In genomic region chr14:63869940-63870752, GRCh38 we compare ENCODE assay signal across 8 cellular contexts. TPM values are rescaled to one million over a fixed set of nuclear protein-coding genes. Genes with fewer than 3 reads are reported as not detected.
A peak's percentile ranks its signal among the peaks of the same experiment; 100 is the strongest.
DNase-seq lines count a peak whose midpoint lies in the region; ATAC-seq and TF ChIP-seq lines count a peak whose summit lies in the region.
"Not testable (repeated sequence)": the region's sequence is repeated elsewhere in the genome, so short reads cannot be mapped to it uniquely, and the experiment has no call there.

No MANE protein-coding gene starts in this region.

- not testable (repeated sequence) for H3K4me3 ChIP-seq in epithelial cell of esophagus (ENCODE audit: low read length); psoas muscle

- CTCF ChIA-PET in CD4-positive, alpha-beta T cell (lab: Charles Lee): not testable (repeated sequence)
- CTCF ChIA-PET in activated CD8-positive, alpha-beta T cell treated with anti-CD3 and anti-CD28 coated beads, Interleukin-2, amount 10 ng/mL, durations not matched to agents 7 days and 5 days (lab: Charles Lee): interaction anchor here (1.5 kb wide), 1 partner anchor 71 kb away, joined by 4 read pairs; no protein-coding TSS in a partner anchor

- intact Hi-C loops in CD4-positive, alpha-beta T cell (cut with DNase I, micrococcal nuclease): loop anchor here in 1 of 2 experiments (5.0 kb wide), 1 partner anchor 37 kb away; no protein-coding TSS in a partner anchor
- intact Hi-C loops in psoas muscle (cut with DNase I): not testable (repeated sequence)

- 84 to 97% (median 91%) methylated on average over 1 of the region's 2 CpGs for WGBS in psoas muscle, 3 donors

- H3K4me3 Mint-ChIP-seq in CD4-positive, alpha-beta T cell: peak overlapping the region; percentile 83
- H3K4me3 Mint-ChIP-seq in activated CD8-positive, alpha-beta T cell treated with anti-CD3 and anti-CD28 coated beads, Interleukin-2, amount 10 ng/mL, durations not matched to agents 7 days and 5 days: peak overlapping the region; percentile 68

- not testable (repeated sequence) for H3K27me3 Mint-ChIP-seq in CD4-positive, alpha-beta T cell; activated CD8-positive, alpha-beta T cell treated with anti-CD3 and anti-CD28 coated beads, Interleukin-2, amount 10 ng/mL, durations not matched to agents 7 days and 5 days (ENCODE audit: low read depth)

- TF ChIP-seq CTCF in CD4-positive, alpha-beta T cell (IDR thresholded peaks at IDR 0.05); epithelial cell of esophagus (IDR thresholded peaks at IDR 0.05; ENCODE audit: insufficient read depth, low read depth, low read length, missing control alignments); psoas muscle (IDR thresholded peaks at IDR 0.05): not testable (repeated sequence)

- H3K9me3 Mint-ChIP-seq in CD4-positive, alpha-beta T cell; activated CD8-positive, alpha-beta T cell treated with anti-CD3 and anti-CD28 coated beads, Interleukin-2, amount 10 ng/mL, durations not matched to agents 7 days and 5 days (ENCODE audit: insufficient read depth): not testable (repeated sequence)

- peaks cover 70% of the 10 kb centered on the region for H3K4me1 Mint-ChIP-seq in CD4-positive, alpha-beta T cell (ENCODE audit: low read depth)
- H3K4me1 Mint-ChIP-seq in activated CD8-positive, alpha-beta T cell treated with anti-CD3 and anti-CD28 coated beads, Interleukin-2, amount 10 ng/mL, durations not matched to agents 7 days and 5 days (ENCODE audit: low read depth): peaks cover 71% of the 10 kb centered on the region

- POLR2A ChIA-PET in CD4-positive, alpha-beta T cell (lab: Charles Lee): interaction anchor here (0.8 to 11.4 kb wide), 8 partner anchors 8 to 327 kb away, joined by 3 to 136 read pairs (median 4); partner anchors contain the start of genes PPP2R5E and SYNE2
- POLR2A ChIA-PET in activated CD8-positive, alpha-beta T cell treated with anti-CD3 and anti-CD28 coated beads, Interleukin-2, amount 10 ng/mL, durations not matched to agents 7 days and 5 days (lab: Charles Lee): interaction anchor here (1.5 kb wide), 1 partner anchor 17 kb away, joined by 3 read pairs; no protein-coding TSS in a partner anchor

- not testable (repeated sequence) for H3K36me3 Mint-ChIP-seq in CD4-positive, alpha-beta T cell (ENCODE audit: low read depth)
- H3K36me3 Mint-ChIP-seq in activated CD8-positive, alpha-beta T cell treated with anti-CD3 and anti-CD28 coated beads, Interleukin-2, amount 10 ng/mL, durations not matched to agents 7 days and 5 days (ENCODE audit: low read depth): peaks cover 45% of the 10 kb centered on the region

- not testable (repeated sequence) for H3K9me3 ChIP-seq in CD4-positive, alpha-beta T cell (ENCODE audit: control insufficient read depth, low read length); psoas muscle

- H3K27ac ChIP-seq in CD4-positive, alpha-beta T cell (ENCODE audit: low read depth, low read length): peak overlapping the region; percentile 25
- H3K27ac ChIP-seq in psoas muscle: not testable (repeated sequence)

- peak; percentile 78 for ATAC-seq in CD4-positive, alpha-beta T cell (ENCODE audit: poor library complexity)
- peak; percentile 28 for ATAC-seq in GM19023 (IDR thresholded peaks at IDR 0.05; ENCODE audit: unreplicated experiment)
- peak; percentile 52 for ATAC-seq in HG02678 (IDR thresholded peaks at IDR 0.05; ENCODE audit: unreplicated experiment)
- ATAC-seq in HG03442 (IDR thresholded peaks at IDR 0.05; ENCODE audit: unreplicated experiment): peak; percentile 56
- peak; percentile 84 for ATAC-seq in activated CD8-positive, alpha-beta T cell treated with anti-CD3 and anti-CD28 coated beads, Interleukin-2, amount 10 ng/mL, durations not matched to agents 7 days and 5 days
- ATAC-seq in psoas muscle: peak; percentile 35 to 64 (median 58)

- H3K27me3 ChIP-seq in CD4-positive, alpha-beta T cell (ENCODE audit: control insufficient read depth, insufficient read depth, low read length); psoas muscle (ENCODE audit: insufficient read depth in 3 of 3, low read length in 2 of 3): not testable (repeated sequence)

- peaks cover 10% of the 10 kb centered on the region for H3K4me1 ChIP-seq in psoas muscle

- H3K36me3 ChIP-seq in psoas muscle (ENCODE audit: insufficient read depth in 1 of 2, low read depth in 1 of 2): not testable (repeated sequence)

- peak overlapping the region; percentile 93 for H3K27ac Mint-ChIP-seq in CD4-positive, alpha-beta T cell
- H3K27ac Mint-ChIP-seq in activated CD8-positive, alpha-beta T cell treated with anti-CD3 and anti-CD28 coated beads, Interleukin-2, amount 10 ng/mL, durations not matched to agents 7 days and 5 days: peak overlapping the region; percentile 90

- not testable (repeated sequence) for DNase-seq in CD4-positive, alpha-beta T cell; activated CD8-positive, alpha-beta T cell treated with anti-CD3 and anti-CD28 coated beads, Interleukin-2, amount 10 ng/mL, durations not matched to agents 7 days and 5 days; psoas muscle
- DNase-seq in NCI-H510A treated with DMSO at 0.1 percent for 48 hours (lab: John Stamatoyannopoulos, UW): peak; percentile 91
- DNase-seq in epithelial cell of esophagus (ENCODE audit: low read depth): peak; percentile 61

RNA-seq across cellular contexts. Expression of gene SYNE2, which starts 17.3 kb away (rescaled TPM):
- total RNA-seq in CD4-positive, alpha-beta T cell: 10 to 100 TPM; 87.4 to 92.6 TPM
- total RNA-seq in activated CD8-positive, alpha-beta T cell treated with anti-CD3 and anti-CD28 coated beads, Interleukin-2, amount 10 ng/mL, durations not matched to agents 7 days and 5 days: 100 to 1,000 TPM; 198 to 206 TPM
- 100 to 1,000 TPM in 3 of 4 donors, 10 to 100 TPM in 1; 78.3 to 239 (median 152) TPM for total RNA-seq in psoas muscle
- 100 to 1,000 TPM in 2 of 3 donors, 10 to 100 TPM in 1; 23.0 to 188 (median 101) TPM for polyA plus RNA-seq in psoas muscle

Comparison
In these comparisons a context has a peak if more than half of its experiments do, and no peak if none do; other contexts are left out.
1. ATAC-seq: peak in every context shown above with its lines; median percentile 84 in activated CD8-positive, alpha-beta T cell treated with anti-CD3 and anti-CD28 coated beads, Interleukin-2, amount 10 ng/mL, durations not matched to agents 7 days and 5 days; 78 in CD4-positive, alpha-beta T cell; 58 in psoas muscle; 56 in HG03442; 52 in HG02678; 28 in GM19023.